18 cellular contexts compared by ENCODE assay signal in the genomic region with DNA sequence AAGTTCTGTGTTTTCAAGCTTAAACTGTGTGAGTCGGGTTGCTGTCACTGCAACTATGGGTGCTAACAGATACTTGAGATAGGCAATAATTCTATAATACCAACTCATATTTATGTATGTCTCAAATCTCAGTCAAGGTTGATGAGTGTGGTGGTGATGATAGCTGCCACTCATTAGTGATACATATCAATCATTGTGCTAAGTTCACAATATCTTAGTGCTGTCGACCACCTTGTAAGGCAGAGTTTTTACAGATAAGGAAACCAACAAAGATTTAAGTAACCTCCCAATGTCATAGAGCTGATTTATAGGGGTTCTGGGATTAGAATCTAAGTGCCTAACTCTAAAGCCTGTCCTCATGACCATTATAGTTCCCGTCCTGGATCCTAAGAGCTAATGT.
"Had no signal": no experiment of that assay in that cellular context is flagged by ENCODE, and none has a peak within 500 bp of the region (broad histone marks: within the 10 kb centered on the region; RNA-seq: fewer than 3 reads in every experiment).

No MANE protein-coding gene starts in this region.

- H3K27ac Mint-ChIP-seq: natural killer cell treated with Interleukin-12 subunit alpha and Interleukin-12 subunit beta and Interleukin-15 and Interleukin-18, amount 100 ng/mL, for 72 hours; progenitor cell of endocrine pancreas; type B pancreatic cell had no signal

- H3K27me3 Mint-ChIP-seq: progenitor cell of endocrine pancreas, type B pancreatic cell had no signal

- H3K36me3 Mint-ChIP-seq: natural killer cell treated with Interleukin-12 subunit alpha and Interleukin-12 subunit beta and Interleukin-15 and Interleukin-18, amount 100 ng/mL, for 72 hours had no signal

- H3K4me3 ChIP-seq: dorsolateral prefrontal cortex, heart left ventricle, mucosa of descending colon, pancreas had no signal

- H3K4me3 Mint-ChIP-seq: natural killer cell treated with Interleukin-12 subunit alpha and Interleukin-12 subunit beta and Interleukin-15 and Interleukin-18, amount 100 ng/mL, for 72 hours; type B pancreatic cell had no signal

- H3K9me3 ChIP-seq: heart left ventricle, mucosa of descending colon, pancreas had no signal

- H3K27ac ChIP-seq: heart left ventricle, pancreas had no signal

- H3K36me3 ChIP-seq: heart left ventricle, pancreas had no signal

- DNase-seq: cortex of kidney; dorsolateral prefrontal cortex; effector CD8-positive, alpha-beta T cell; heart left ventricle; hypothalamus; islet precursor cell; mucosa of descending colon; occipital lobe; pancreas; right cardiac atrium; small intestine; stimulated activated CD4-positive, alpha-beta T cell treated with anti-CD3 and anti-CD28 coated beads, Interleukin-12 subunit alpha, Interleukin-12 subunit beta, amount 100 ng/mL, for 4 hours; stimulated activated naive CD4-positive, alpha-beta T cell treated with Interleukin-2 at 50 U/mL for 16 hours had no signal

- H3K27me3 ChIP-seq: dorsolateral prefrontal cortex, heart left ventricle, pancreas had no signal

- H3K4me1 ChIP-seq: pancreas had no signal

- ATAC-seq: esophagus mucosa; heart left ventricle; left lobe of liver; mucosa of descending colon; natural killer cell treated with Interleukin-12 subunit alpha and Interleukin-12 subunit beta and Interleukin-15 and Interleukin-18, amount 100 ng/mL, for 72 hours; pancreas; right cardiac atrium had no signal

- H3K9me3 Mint-ChIP-seq: natural killer cell treated with Interleukin-12 subunit alpha and Interleukin-12 subunit beta and Interleukin-15 and Interleukin-18, amount 100 ng/mL, for 72 hours; type B pancreatic cell had no signal
